In genomic region chr7:94660006-94660405, GRCh38 we compare ENCODE assay signal across 19 cellular contexts.
"Had no signal": no experiment of that assay in that cellular context is flagged by ENCODE, and none has a peak within 500 bp of the region (broad histone marks: within the 10 kb centered on the region; RNA-seq: fewer than 3 reads in every experiment).

No MANE protein-coding gene starts in this region.

- H3K36me3 Mint-ChIP-seq: activated naive CD8-positive, alpha-beta T cell treated with anti-CD3 and anti-CD28 coated beads for 36 hours; natural killer cell had no signal

- H3K4me1 ChIP-seq: colonic mucosa had no signal

- H3K4me2 ChIP-seq: hepatocyte had no signal

- H3K27ac Mint-ChIP-seq: activated B cell treated with CpG ODN at 0.5 μM for 24 hours; activated CD4-positive, alpha-beta T cell treated with anti-CD3 and anti-CD28 coated beads, Interleukin-2, amount 10 ng/mL, durations not matched to agents 24 days and 14 days; activated CD8-positive, alpha-beta T cell treated with anti-CD3 and anti-CD28 coated beads for 36 hours; activated naive CD8-positive, alpha-beta T cell treated with anti-CD3 and anti-CD28 coated beads for 36 hours; activated T-helper 17 cell treated with anti-CD3 and anti-CD28 coated beads, Interleukin-2, amount 50 U/mL, for 72 hours; natural killer cell had no signal

- DNase-seq: activated B cell treated with CpG ODN at 0.5 μM for 24 hours; activated CD4-positive, alpha-beta T cell treated with anti-CD3 and anti-CD28 coated beads, Interleukin-2, amount 10 ng/mL, durations not matched to agents 24 days and 14 days; activated CD8-positive, alpha-beta T cell treated with anti-CD3 and anti-CD28 coated beads for 36 hours; activated naive CD4-positive, alpha-beta T cell; activated naive CD8-positive, alpha-beta T cell treated with anti-CD3 and anti-CD28 coated beads for 36 hours; activated T-cell treated with anti-CD3 and anti-CD28 coated beads, Interleukin-2, amount 50 U/mL, for 1 hour; amniotic stem cell; colonic mucosa; natural killer cell; retina; stimulated activated naive CD8-positive, alpha-beta T cell treated with anti-CD3 and anti-CD28 coated beads, Interleukin-15, Interleukin-2, amounts not matched to agents 100 U/mL and 50 U/mL, for 24 hours; substantia nigra; T-helper 1 cell; T-helper 9 cell had no signal

- H3K4me3 Mint-ChIP-seq: activated B cell treated with CpG ODN at 0.5 μM for 24 hours; activated CD4-positive, alpha-beta T cell treated with anti-CD3 and anti-CD28 coated beads, Interleukin-2, amount 10 ng/mL, durations not matched to agents 24 days and 14 days; activated CD8-positive, alpha-beta T cell treated with anti-CD3 and anti-CD28 coated beads for 36 hours; activated naive CD8-positive, alpha-beta T cell treated with anti-CD3 and anti-CD28 coated beads for 36 hours; activated T-helper 17 cell treated with anti-CD3 and anti-CD28 coated beads, Interleukin-2, amount 50 U/mL, for 72 hours; central memory CD8-positive, alpha-beta T cell; natural killer cell had no signal

- H3K27ac ChIP-seq: colonic mucosa, hepatocyte, tibial nerve had no signal

- H3K9me3 Mint-ChIP-seq: activated CD4-positive, alpha-beta T cell treated with anti-CD3 and anti-CD28 coated beads, Interleukin-2, amount 10 ng/mL, durations not matched to agents 24 days and 14 days; activated CD8-positive, alpha-beta T cell treated with anti-CD3 and anti-CD28 coated beads for 36 hours; activated naive CD8-positive, alpha-beta T cell treated with anti-CD3 and anti-CD28 coated beads for 36 hours; activated T-helper 17 cell treated with anti-CD3 and anti-CD28 coated beads, Interleukin-2, amount 50 U/mL, for 72 hours; central memory CD8-positive, alpha-beta T cell; natural killer cell had no signal

- ATAC-seq: activated CD8-positive, alpha-beta T cell treated with anti-CD3 and anti-CD28 coated beads for 36 hours; activated T-helper 17 cell treated with anti-CD3 and anti-CD28 coated beads, Interleukin-2, amount 50 U/mL, for 72 hours; esophagus mucosa; natural killer cell; stimulated activated naive CD8-positive, alpha-beta T cell treated with anti-CD3 and anti-CD28 coated beads, Interleukin-15, Interleukin-2, amounts not matched to agents 100 U/mL and 50 U/mL, for 24 hours had no signal

- H3K9me3 ChIP-seq: colonic mucosa, tibial nerve had no signal

- H3K4me3 ChIP-seq: colonic mucosa, hepatocyte, tibial nerve had no signal

- H3K27me3 Mint-ChIP-seq: activated B cell treated with CpG ODN at 0.5 μM for 24 hours had no signal
